In genomic region chr2:176114930-176115625, GRCh38 we compare ENCODE assay signal across 27 cellular contexts. TPM values are rescaled to one million over a fixed set of nuclear protein-coding genes. Genes with fewer than 3 reads are reported as not detected.
DNase-seq lines count a peak whose midpoint lies in the region; ATAC-seq and TF ChIP-seq lines count a peak whose summit lies in the region.
"Had no signal": no experiment of that assay in that cellular context is flagged by ENCODE, and none has a peak within 500 bp of the region (broad histone marks: within the 10 kb centered on the region; RNA-seq: fewer than 3 reads in every experiment).

No MANE protein-coding gene starts in this region.

- no CpG with 5 or more reads among the region's 16 CpGs for WGBS in H9 (ENCODE audit: extremely low coverage, insufficient read length, low lambda C conversion rate)
- WGBS in prostate gland = 60% methylated on average over 16 of the region's 16 CpGs

- no peak overlapping the region for H3T11ph ChIP-seq in H9 (ENCODE audit: low read length)

- no peaks in the 10 kb centered on the region for H3K79me2 ChIP-seq in H9 (ENCODE audit: insufficient read depth, low read length)

- H3K18ac ChIP-seq in H9 (ENCODE audit: insufficient read length, low read depth, low read length) = no peak overlapping the region

- no peak overlapping the region for H4K8ac ChIP-seq in H9 (replicated peaks; ENCODE audit: insufficient read length, low read depth, low read length)

- peak; percentile 62 for DNase-seq in H9
- no peak for DNase-seq in RWPE2 (ENCODE audit: low spot score)
- no peak for DNase-seq in fibroblast of villous mesenchyme (ENCODE audit: low read depth)
- no peak for DNase-seq in prostate gland (ENCODE audit: low spot score)
- DNase-seq in A172 (ENCODE audit: low spot score) = no peak
- DNase-seq in foreskin keratinocyte = no peak
- DNase-seq: activated CD4-positive, alpha-beta T cell treated with anti-CD3 and anti-CD28 coated beads, Interleukin-2, amount 50 U/mL, for 1 hour; activated CD4-positive, CD25-positive, alpha-beta regulatory T cell; activated T-cell treated with anti-CD3 and anti-CD28 coated beads, Interleukin-2, amount 50 U/mL, for 4 hours; C1 segment of cervical spinal cord; effector CD8-positive, alpha-beta T cell; foreskin fibroblast; stimulated activated CD4-positive, alpha-beta T cell treated with anti-CD3 and anti-CD28 coated beads, Interleukin-15, amount 100 ng/mL, for 24 hours; SW 1271 had no signal

- H3K79me1 ChIP-seq in H9 (ENCODE audit: insufficient read depth, low read depth, low read length, poor library complexity, severe bottlenecking) = no peaks in the 10 kb centered on the region

- no peak overlapping the region for H2AK5ac ChIP-seq in H9 (ENCODE audit: insufficient read length, low read length)

- H3K4me3 ChIP-seq in RWPE2 (ENCODE audit: severe bottlenecking) (no peak overlapping the region), fibroblast of villous mesenchyme (ENCODE audit: low read depth, low read length) (peak overlapping the region; percentile 54), prostate gland (no peak overlapping the region)
- H3K4me3 ChIP-seq: coronary artery, GM12878, heart left ventricle, K562, upper lobe of left lung had no signal

- no peak overlapping the region for H2BK20ac ChIP-seq in H9 (ENCODE audit: low read depth, low read length, poor library complexity, severe bottlenecking)

- H3K9me3 ChIP-seq in H9 (ENCODE audit: control insufficient read depth, low read depth, low read length) (no peaks in the 10 kb centered on the region), RWPE2 (ENCODE audit: severe bottlenecking) (no peaks in the 10 kb centered on the region), prostate gland (no peaks in the 10 kb centered on the region)
- H3K9me3 ChIP-seq: heart left ventricle, upper lobe of left lung had no signal

- no peak overlapping the region for H2BK5ac ChIP-seq in H9 (ENCODE audit: insufficient read length, low read length)

- H3K4me3 Mint-ChIP-seq in H9 = no peak overlapping the region
- H3K4me3 Mint-ChIP-seq: activated T-cell treated with anti-CD3 and anti-CD28 coated beads, Interleukin-2, amount 50 U/mL, for 4 hours; stimulated activated effector memory CD8-positive, alpha-beta T cell treated with anti-CD3 and anti-CD28 coated beads, Interleukin-12 subunit alpha, Interleukin-12 subunit beta, amount 100 ng/mL, for 72 hours had no signal

- no peak overlapping the region for H4K5ac ChIP-seq in H9 (ENCODE audit: insufficient read length, low read depth, low read length)

- peaks cover 10 to 24% of the 10 kb centered on the region in 2 experiments for H3K9me3 Mint-ChIP-seq in H9
- H3K9me3 Mint-ChIP-seq: stimulated activated effector memory CD8-positive, alpha-beta T cell treated with anti-CD3 and anti-CD28 coated beads, Interleukin-12 subunit alpha, Interleukin-12 subunit beta, amount 100 ng/mL, for 72 hours had no signal

- H3K27me3 ChIP-seq in H9 (ENCODE audit: insufficient read depth, low read length) (peaks cover 98% of the 10 kb centered on the region), RWPE2 (ENCODE audit: insufficient read depth, poor library complexity, severe bottlenecking) (no peaks in the 10 kb centered on the region), prostate gland (replicated peaks; ENCODE audit: insufficient read depth) (peaks cover 12% of the 10 kb centered on the region), foreskin keratinocyte (peaks cover 100% of the 10 kb centered on the region)

- H2BK120ac ChIP-seq in H9 (ENCODE audit: low read depth, low read length, poor library complexity, severe bottlenecking) = no peak overlapping the region

- H3K14ac ChIP-seq in H9 (ENCODE audit: insufficient read depth, low read length) = no peak overlapping the region

- peaks cover 4% of the 10 kb centered on the region for H4K20me1 ChIP-seq in H9 (ENCODE audit: control insufficient read depth, insufficient read depth, insufficient read length)

- no peak overlapping the region for H3K27ac ChIP-seq in H9 (ENCODE audit: insufficient read length, low read depth, low read length)
- peak overlapping the region; percentile 22 for H3K27ac ChIP-seq in RWPE2 (ENCODE audit: poor library complexity, severe bottlenecking)
- H3K27ac ChIP-seq in prostate gland = peak overlapping the region; percentile 42 to 56
- H3K27ac ChIP-seq in foreskin keratinocyte = no peak overlapping the region
- H3K27ac ChIP-seq: coronary artery, heart left ventricle, upper lobe of left lung had no signal

- no peak overlapping the region for H3K56ac ChIP-seq in H9 (ENCODE audit: insufficient read length, low read depth, low read length)

- H2BK12ac ChIP-seq in H9 (ENCODE audit: insufficient read length, low read depth, low read length) = no peak overlapping the region

- H3K4me2 ChIP-seq in H9 (ENCODE audit: insufficient read depth, insufficient read length, low read length) = no peak overlapping the region

- ATAC-seq in RWPE2 (ENCODE audit: low read depth) (no peak), foreskin keratinocyte (no peak), HG03095 (IDR thresholded peaks at IDR 0.05; ENCODE audit: unreplicated experiment) (no peak)
- ATAC-seq: activated T-cell treated with anti-CD3 and anti-CD28 coated beads, Interleukin-2, amount 50 U/mL, for 4 hours; esophagus mucosa; GM12878; stimulated activated effector memory CD8-positive, alpha-beta T cell treated with anti-CD3 and anti-CD28 coated beads, Interleukin-12 subunit alpha, Interleukin-12 subunit beta, amount 100 ng/mL, for 72 hours had no signal

- peaks cover 0 to 3% (median 0%) of the 10 kb centered on the region in 3 experiments; a peak in 2 of 7 replicates for H3K36me3 Mint-ChIP-seq in H9 (ENCODE audit: insufficient read depth in 1 of 3, low read depth in 3 of 3)
- H3K36me3 Mint-ChIP-seq: stimulated activated effector memory CD8-positive, alpha-beta T cell treated with anti-CD3 and anti-CD28 coated beads, Interleukin-12 subunit alpha, Interleukin-12 subunit beta, amount 100 ng/mL, for 72 hours had no signal

- TF ChIP-seq CTCF in H9 (conservative IDR thresholded peaks at IDR 0.05) (no peak), RWPE2 (IDR thresholded peaks at IDR 0.05; ENCODE audit: poor library complexity, severe bottlenecking) (no peak), fibroblast of villous mesenchyme (IDR thresholded peaks at IDR 0.05; ENCODE audit: insufficient read depth, low read depth, low read length) (no peak), prostate gland (IDR thresholded peaks at IDR 0.05) (no peak), foreskin keratinocyte (conservative IDR thresholded peaks at IDR 0.05) (no peak)

- H4K91ac ChIP-seq in H9 (ENCODE audit: insufficient read length, low read depth, low read length) = no peak overlapping the region

- intact Hi-C loops in prostate gland (cut with DNase I) = no loop called here

- no peak overlapping the region for H2BK15ac ChIP-seq in H9 (ENCODE audit: low read depth, low read length)

- H3K27me3 Mint-ChIP-seq in H9 (ENCODE audit: low read depth) = peaks cover 100% of the 10 kb centered on the region

- H3K9ac ChIP-seq in H9 (ENCODE audit: extremely low read depth, insufficient read length, low read length) = no peak overlapping the region

- H3K36me3 ChIP-seq in RWPE2 (ENCODE audit: low read depth) (peaks cover 47% of the 10 kb centered on the region), prostate gland (no peaks in the 10 kb centered on the region)
- H3K36me3 ChIP-seq: heart left ventricle, upper lobe of left lung had no signal

- H3K4me1 ChIP-seq in H9 (ENCODE audit: insufficient read depth, low read length) (no peaks in the 10 kb centered on the region), RWPE2 (ENCODE audit: insufficient read depth, poor library complexity, severe bottlenecking) (peaks cover 6% of the 10 kb centered on the region), prostate gland (replicated peaks) (no peaks in the 10 kb centered on the region), foreskin keratinocyte (no peaks in the 10 kb centered on the region)

- TF ChIP-seq POLR2A in prostate gland (IDR thresholded peaks at IDR 0.05) = no peak

- no peak overlapping the region for H3K23ac ChIP-seq in H9 (ENCODE audit: insufficient read length, low read depth, low read length)

- peaks cover 2% of the 10 kb centered on the region for H3K23me2 ChIP-seq in H9 (ENCODE audit: insufficient read length, low read depth, low read length, poor library complexity, severe bottlenecking)

- H3K4me1 Mint-ChIP-seq in H9 = peaks cover 0 to 11% of the 10 kb centered on the region in 2 experiments; a peak in 2 of 4 replicates

- no peak overlapping the region for H3K4ac ChIP-seq in H9 (ENCODE audit: low read depth, low read length)

- H2AFZ ChIP-seq in H9 (ENCODE audit: low read length) = no peak overlapping the region

- H3K27ac Mint-ChIP-seq in H9 = no peak overlapping the region
- H3K27ac Mint-ChIP-seq: stimulated activated effector memory CD8-positive, alpha-beta T cell treated with anti-CD3 and anti-CD28 coated beads, Interleukin-12 subunit alpha, Interleukin-12 subunit beta, amount 100 ng/mL, for 72 hours had no signal

RNA-seq across cellular contexts. Expression of gene HOXD10, which starts 1.5 kb away (rescaled TPM):
- total RNA-seq in H9 (2021) (not detected in 2 replicates), fibroblast of villous mesenchyme (39.9 and 58.7 TPM in 2 replicates), prostate gland (10 to 100 TPM; 10.4 to 32.5 TPM), foreskin keratinocyte (not detected in 2 replicates)
- total RNA-seq in A172 (2014; rRNA removed; shearing (Covaris generic)) = 18.1 and 21.7 TPM in 2 replicates
- not detected in 2 replicates for polyA plus RNA-seq in foreskin keratinocyte
- total RNA-seq: activated T-cell treated with anti-CD3 and anti-CD28 coated beads, Interleukin-2, amount 50 U/mL, for 4 hours; GM12878; K562; liver had no signal
- polyA plus RNA-seq: GM12878, K562, keratinocyte, liver had no signal

RNA-seq across cellular contexts. Expression of gene HOXD9, which starts 7.4 kb away (rescaled TPM):
- total RNA-seq in H9 (2021) (not detected in 2 replicates), fibroblast of villous mesenchyme (10.6 and 11.2 TPM in 2 replicates), prostate gland (10 to 100 TPM in 1 of 2 donors, 1 to 10 TPM in 1; 5.9 to 29.1 TPM), foreskin keratinocyte (0.14 and 0.37 TPM in 2 replicates)
- total RNA-seq in A172 (2014; rRNA removed; shearing (Covaris generic)) = 2.8 and 3.6 TPM in 2 replicates
- 0.21 and 0.47 TPM in 2 replicates for polyA plus RNA-seq in foreskin keratinocyte
- total RNA-seq: activated T-cell treated with anti-CD3 and anti-CD28 coated beads, Interleukin-2, amount 50 U/mL, for 4 hours; cardiac septum; GM12878; K562; liver had no signal
- polyA plus RNA-seq: GM12878, K562, keratinocyte had no signal

RNA-seq across cellular contexts. Expression of gene HOXD11, which starts 8.0 kb away (rescaled TPM):
- total RNA-seq in H9 (2021) (not detected in 2 replicates), fibroblast of villous mesenchyme (26.4 and 42.3 TPM in 2 replicates), prostate gland (10 to 100 TPM in 1 of 2 donors, 1 to 10 TPM in 1; 8.0 to 14.9 TPM), foreskin keratinocyte (not detected in 2 replicates)
- 17.3 and 23.9 TPM in 2 replicates for total RNA-seq in A172 (2014; rRNA removed; shearing (Covaris generic))
- polyA plus RNA-seq in foreskin keratinocyte = not detected in 2 replicates
- total RNA-seq: activated T-cell treated with anti-CD3 and anti-CD28 coated beads, Interleukin-2, amount 50 U/mL, for 4 hours; cardiac septum; esophagus mucosa; GM12878; heart left ventricle; K562; liver; subcutaneous adipose tissue; upper lobe of left lung had no signal
- polyA plus RNA-seq: GM12878, heart left ventricle, K562, keratinocyte, liver had no signal

RNA-seq across cellular contexts. Expression of gene HOXD8, which starts 14.4 kb away (rescaled TPM):
- total RNA-seq in H9 (2021) (not detected in 2 replicates), fibroblast of villous mesenchyme (11.9 and 15.5 TPM in 2 replicates), prostate gland (10 to 100 TPM; 10.4 to 30.8 TPM), foreskin keratinocyte (6.5 and 10.8 TPM in 2 replicates)
- 11.6 and 20.4 TPM in 2 replicates for total RNA-seq in A172 (2014; rRNA removed; shearing (Covaris generic))
- polyA plus RNA-seq in foreskin keratinocyte = 7.0 and 9.7 TPM in 2 replicates
- total RNA-seq: GM12878 had no signal
- polyA plus RNA-seq: GM12878, keratinocyte had no signal

RNA-seq across cellular contexts. Expression of gene HOXD12, which starts 15.5 kb away (rescaled TPM):
- total RNA-seq in H9 (2021) (not detected in 2 replicates), fibroblast of villous mesenchyme (not detected in 2 replicates), prostate gland (under 1 TPM in 1 of 2 donors, not detected in 1; 0.36 TPM), foreskin keratinocyte (not detected in 2 replicates)
- total RNA-seq in A172 (2014; rRNA removed; shearing (Covaris generic)) = not detected in 2 replicates
- not detected in 2 replicates for polyA plus RNA-seq in foreskin keratinocyte
- total RNA-seq: activated T-cell treated with anti-CD3 and anti-CD28 coated beads, Interleukin-2, amount 50 U/mL, for 4 hours; cardiac septum; esophagus mucosa; GM12878; heart left ventricle; K562; liver; mesenteric fat pad; subcutaneous adipose tissue; upper lobe of left lung had no signal
- polyA plus RNA-seq: GM12878, heart left ventricle, K562, keratinocyte, liver had no signal

Comparison
In these comparisons a context has a peak if more than half of its experiments do, and no peak if none do; other contexts are left out.
1. H3K27ac ChIP-seq: peak in RWPE2 (single experiment) and prostate gland (2 of 2); none in H9 (single experiment) and foreskin keratinocyte (single experiment).
2. RNA of gene HOXD10, which starts 1.5 kb away (total RNA-seq): 39.9 to 58.7 TPM in fibroblast of villous mesenchyme, 10.4 to 32.5 TPM in prostate gland and 18.1 to 21.7 TPM in A172; not detected in H9 and not detected in foreskin keratinocyte; every median in the first group is over 10 times any median in the second.